ENCODE assay signal across 10 cellular contexts in the genomic region with DNA sequence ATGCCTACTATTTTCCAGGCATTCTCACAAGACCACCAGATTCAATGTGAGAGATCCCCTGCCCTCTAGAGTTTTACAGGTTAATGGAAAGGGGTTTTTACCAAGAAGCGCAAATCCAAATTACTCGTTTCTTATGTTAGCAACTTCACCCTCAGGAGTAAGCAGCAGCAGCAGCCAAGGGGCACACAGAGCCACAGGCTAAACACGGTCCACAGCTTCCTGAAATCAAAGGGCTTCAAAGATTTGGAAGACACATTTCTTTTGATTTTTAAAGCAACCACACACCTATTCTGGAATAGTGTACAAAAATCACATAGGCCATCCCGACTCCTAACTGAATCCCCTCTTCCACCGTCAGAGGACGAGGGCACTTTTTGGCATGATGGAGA.
DNase-seq lines count a peak whose midpoint lies in the region; FAIRE-seq and TF ChIP-seq lines count a peak whose summit lies in the region.
"Had no signal": no experiment of that assay in that cellular context is flagged by ENCODE, and none has a peak within 500 bp of the region (broad histone marks: within the 10 kb centered on the region; RNA-seq: fewer than 3 reads in every experiment).

No MANE protein-coding gene starts in this region.

- H3K4me3 ChIP-seq in AG10803 (ENCODE audit: low read length) (peak overlapping the region; percentile 39), choroid plexus epithelial cell (ENCODE audit: low read depth, low read length) (peak overlapping the region; percentile 1), neural progenitor cell (no peak overlapping the region), ovary (no peak overlapping the region)

- H3K9me3 ChIP-seq in KOPT-K1 (ENCODE audit: insufficient read depth, low read length, poor library complexity, severe bottlenecking) (no peaks in the 10 kb centered on the region), neural progenitor cell (ENCODE audit: low read depth) (no peaks in the 10 kb centered on the region), ovary (no peaks in the 10 kb centered on the region)

- H3K9ac ChIP-seq in neural progenitor cell = no peak overlapping the region

- H3K4me1 Mint-ChIP-seq in neural progenitor cell = peaks cover 36% of the 10 kb centered on the region

- H3K79me2 ChIP-seq in neural progenitor cell (ENCODE audit: low read depth) = no peaks in the 10 kb centered on the region

- H3K9me3 Mint-ChIP-seq in neural progenitor cell = no peaks in the 10 kb centered on the region

- no peaks in the 10 kb centered on the region for H4K20me1 ChIP-seq in neural progenitor cell (ENCODE audit: low read depth)

- TF ChIP-seq CTCF in AG10803 (conservative IDR thresholded peaks at IDR 0.05; ENCODE audit: low read length) = no peak
- no peak for TF ChIP-seq CTCF in choroid plexus epithelial cell (conservative IDR thresholded peaks at IDR 0.05; ENCODE audit: low read depth, low read length)
- no peak for TF ChIP-seq CTCF in neural progenitor cell (IDR thresholded peaks at IDR 0.05)
- no peak for TF ChIP-seq CTCF in ovary (IDR thresholded peaks at IDR 0.05)

- H3K4me3 Mint-ChIP-seq in neural progenitor cell = peak overlapping the region; percentile 57

- H2AFZ ChIP-seq in neural progenitor cell (replicated peaks) = no peak overlapping the region

- H3K4me2 ChIP-seq in neural progenitor cell = peak overlapping the region; percentile 23

- FAIRE-seq in GM19239 (lab: Jason Lieb, UNC) = no peak

- H3F3A ChIP-seq in neural progenitor cell (ENCODE audit: low read depth) = no peaks in the 10 kb centered on the region

- DNase-seq in AG10803 (ENCODE audit: low read depth) (no peak), choroid plexus epithelial cell (ENCODE audit: low read depth) (no peak), neural progenitor cell (ENCODE audit: low spot score) (no peak), GM19239 (ENCODE audit: insufficient read length, low spot score) (no peak), GM03348 (ENCODE audit: low spot score) (no peak), T-helper 9 cell (no peak), ovary (no peak)
- DNase-seq: cortex of kidney, SHP77 treated with DMSO at 0.1 percent for 48 hours had no signal

- H3K36me3 ChIP-seq in KOPT-K1 (ENCODE audit: insufficient read depth, low read length) (no peaks in the 10 kb centered on the region), neural progenitor cell (no peaks in the 10 kb centered on the region), ovary (no peaks in the 10 kb centered on the region)

- TF ChIP-seq EP300 in ovary (IDR thresholded peaks at IDR 0.05) = no peak

- H3K27ac ChIP-seq in KOPT-K1 (ENCODE audit: low read depth, low read length, poor library complexity, severe bottlenecking) = peak overlapping the region; percentile 87
- H3K27ac ChIP-seq in neural progenitor cell = no peak overlapping the region
- H3K27ac ChIP-seq in ovary = peak overlapping the region in 1 of 2 donors; percentile 53

- peaks cover 1% of the 10 kb centered on the region for H3K36me3 Mint-ChIP-seq in neural progenitor cell

- H3K27ac Mint-ChIP-seq in neural progenitor cell = peak overlapping the region; percentile 78

- H3K27me3 ChIP-seq in neural progenitor cell (peaks cover 57% of the 10 kb centered on the region), ovary (no peaks in the 10 kb centered on the region)

- H3K27me3 Mint-ChIP-seq in neural progenitor cell (ENCODE audit: insufficient read depth, low read depth) = peaks cover 30% of the 10 kb centered on the region

- intact Hi-C loops in ovary (cut with DNase I) = loop anchor here in 3 of 4 donors (5.0 to 10.0 kb wide), 3 partner anchors 105 to 295 kb away; a partner anchor contains a TSS

- peaks cover 10% of the 10 kb centered on the region for H3K4me1 ChIP-seq in neural progenitor cell
- H3K4me1 ChIP-seq in ovary (ENCODE audit: insufficient read depth) = peaks cover 4% of the 10 kb centered on the region

- WGBS in ovary, 3 donors = 31 to 53% (median 34%) methylated on average over 6 of the region's 6 CpGs

- TF ChIP-seq POLR2A in ovary (IDR thresholded peaks at IDR 0.05) = no peak

Comparison
In these comparisons a context has a peak if more than half of its experiments do, and no peak if none do; other contexts are left out.
1. H3K4me3 ChIP-seq: peak in AG10803 (single experiment) and choroid plexus epithelial cell (single experiment); none in neural progenitor cell (single experiment) and ovary (single experiment).